In genomic region chr12:121828306-121828705, GRCh38 we compare ENCODE assay signal across 16 cellular contexts. TPM values are rescaled to one million over a fixed set of nuclear protein-coding genes. Genes with fewer than 3 reads are reported as not detected.
"Had no signal": no experiment of that assay in that cellular context is flagged by ENCODE, and none has a peak within 500 bp of the region (broad histone marks: within the 10 kb centered on the region; RNA-seq: fewer than 3 reads in every experiment).

No MANE protein-coding gene starts in this region.

- H3K27ac ChIP-seq: brain microvascular endothelial cell, epithelial cell of prostate, neural progenitor cell, pancreas, transverse colon, vagina had no signal

- H3K27me3 Mint-ChIP-seq: activated CD4-positive, alpha-beta memory T cell treated with anti-CD3 and anti-CD28 coated beads, Interleukin-2, amount 10 ng/mL, durations not matched to agents 7 days and 5 days; activated naive CD8-positive, alpha-beta T cell treated with anti-CD3 and anti-CD28 coated beads, Interleukin-2, amount 10 ng/mL, durations not matched to agents 7 days and 5 days had no signal

- ATAC-seq: pancreas, sciatic nerve had no signal

- H3K4me1 ChIP-seq: neural progenitor cell, pancreas, transverse colon, vagina had no signal

- H3K9me3 ChIP-seq: pancreas, transverse colon, vagina had no signal

- H3K27me3 ChIP-seq: brain microvascular endothelial cell, neural progenitor cell, pancreas, transverse colon, vagina had no signal

- H3K36me3 ChIP-seq: neural progenitor cell had no signal

- H3K4me1 Mint-ChIP-seq: activated CD4-positive, alpha-beta memory T cell treated with anti-CD3 and anti-CD28 coated beads, Interleukin-2, amount 10 ng/mL, durations not matched to agents 7 days and 5 days; neural progenitor cell had no signal

- H3K27ac Mint-ChIP-seq: activated CD4-positive, alpha-beta memory T cell treated with anti-CD3 and anti-CD28 coated beads, Interleukin-2, amount 10 ng/mL, durations not matched to agents 7 days and 5 days; activated naive CD8-positive, alpha-beta T cell treated with anti-CD3 and anti-CD28 coated beads, Interleukin-2, amount 10 ng/mL, durations not matched to agents 7 days and 5 days; neural progenitor cell had no signal

- H3K4me3 Mint-ChIP-seq: activated CD4-positive, alpha-beta memory T cell treated with anti-CD3 and anti-CD28 coated beads, Interleukin-2, amount 10 ng/mL, durations not matched to agents 7 days and 5 days; activated naive CD8-positive, alpha-beta T cell treated with anti-CD3 and anti-CD28 coated beads, Interleukin-2, amount 10 ng/mL, durations not matched to agents 7 days and 5 days; neural progenitor cell had no signal

- H3K4me3 ChIP-seq: neural progenitor cell, pancreas, transverse colon, vagina had no signal

- H3K9me3 Mint-ChIP-seq: activated CD4-positive, alpha-beta memory T cell treated with anti-CD3 and anti-CD28 coated beads, Interleukin-2, amount 10 ng/mL, durations not matched to agents 7 days and 5 days; activated naive CD8-positive, alpha-beta T cell treated with anti-CD3 and anti-CD28 coated beads, Interleukin-2, amount 10 ng/mL, durations not matched to agents 7 days and 5 days; neural progenitor cell had no signal

- DNase-seq: activated CD4-positive, alpha-beta memory T cell treated with anti-CD3 and anti-CD28 coated beads, Interleukin-2, amount 10 ng/mL, durations not matched to agents 7 days and 5 days; activated CD4-positive, alpha-beta T cell treated with anti-CD3 and anti-CD28 coated beads for 4 hours; activated CD8-positive, alpha-beta memory T cell treated with anti-CD3 and anti-CD28 coated beads, Interleukin-2, amount 50 U/mL, for 4 hours; activated naive CD8-positive, alpha-beta T cell treated with anti-CD3 and anti-CD28 coated beads, Interleukin-2, amount 10 ng/mL, durations not matched to agents 7 days and 5 days; brain microvascular endothelial cell; cortex of kidney; effector memory CD4-positive, alpha-beta T cell; foreskin melanocyte; pancreas; T-helper 2 cell; transverse colon had no signal

RNA-seq across cellular contexts. Expression of gene HPD, which starts 30.4 kb away (rescaled TPM):
- total RNA-seq: activated CD4-positive, alpha-beta memory T cell treated with anti-CD3 and anti-CD28 coated beads, Interleukin-2, amount 10 ng/mL, durations not matched to agents 7 days and 5 days; activated naive CD8-positive, alpha-beta T cell treated with anti-CD3 and anti-CD28 coated beads, Interleukin-2, amount 10 ng/mL, durations not matched to agents 7 days and 5 days; lower leg skin; vagina had no signal
